8 cellular contexts compared by ENCODE assay signal in the genomic region with DNA sequence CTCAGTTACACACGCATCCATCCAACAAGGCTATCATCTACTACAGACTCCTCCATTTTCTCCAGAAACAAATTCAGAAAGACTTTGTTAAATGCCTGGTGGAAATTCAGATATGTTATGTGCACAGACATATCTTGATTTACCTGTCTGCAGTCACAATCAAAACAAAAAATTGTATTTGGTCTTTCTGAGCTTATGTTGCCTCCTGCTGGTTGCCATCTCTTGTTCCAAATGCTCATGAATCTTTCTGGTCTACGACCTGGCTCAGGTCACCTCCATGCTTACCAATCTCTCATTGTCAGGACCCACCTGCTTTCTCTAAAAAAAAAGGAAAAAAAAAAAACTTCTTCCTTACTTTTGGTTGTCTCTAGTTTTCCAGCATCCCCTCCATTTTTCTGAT.
DNase-seq lines count a peak whose midpoint lies in the region; ATAC-seq and TF ChIP-seq lines count a peak whose summit lies in the region.

No MANE protein-coding gene starts in this region.

- POLR2A ChIA-PET in A673 (lab: Charles Lee; ENCODE audit: low non-redundant PET), result no interaction called here
- POLR2A ChIA-PET in activated CD4-positive, alpha-beta memory T cell treated with anti-CD3 and anti-CD28 coated beads, Interleukin-2, amount 10 ng/mL, durations not matched to agents 7 days and 5 days (lab: Charles Lee), result no interaction called here

- intact Hi-C loops in A673 (cut with micrococcal nuclease; ENCODE audit: unreplicated experiment), result loop anchor here (5.0 kb wide), 1 partner anchor 212 kb away; no protein-coding TSS in a partner anchor

- H3K27me3 Mint-ChIP-seq in activated CD4-positive, alpha-beta memory T cell treated with anti-CD3 and anti-CD28 coated beads, Interleukin-2, amount 10 ng/mL, durations not matched to agents 7 days and 5 days, result peaks cover 6% of the 10 kb centered on the region

- no peaks in the 10 kb centered on the region for H3K27me3 ChIP-seq in A673 (replicated peaks; ENCODE audit: insufficient read depth, low read depth, low read length, poor library complexity)

- ATAC-seq in HG03175 (IDR thresholded peaks at IDR 0.05; ENCODE audit: unreplicated experiment), result no peak
- no peak for ATAC-seq in HG03378 (IDR thresholded peaks at IDR 0.05; ENCODE audit: unreplicated experiment)

- H3K9me3 ChIP-seq in A673 (ENCODE audit: low read depth, low read length, poor library complexity, severe bottlenecking), result no peaks in the 10 kb centered on the region

- H3K27ac ChIP-seq in A673 (ENCODE audit: low read depth, low read length, poor library complexity, severe bottlenecking), result no peak overlapping the region

- peaks cover 30% of the 10 kb centered on the region for H3K4me1 Mint-ChIP-seq in activated CD4-positive, alpha-beta memory T cell treated with anti-CD3 and anti-CD28 coated beads, Interleukin-2, amount 10 ng/mL, durations not matched to agents 7 days and 5 days

- H3K9me3 Mint-ChIP-seq in activated CD4-positive, alpha-beta memory T cell treated with anti-CD3 and anti-CD28 coated beads, Interleukin-2, amount 10 ng/mL, durations not matched to agents 7 days and 5 days, result no peaks in the 10 kb centered on the region

- H3K4me1 ChIP-seq in A673 (ENCODE audit: insufficient read depth, low read length, poor library complexity, severe bottlenecking), result no peaks in the 10 kb centered on the region

- H3K4me3 ChIP-seq in A673 (ENCODE audit: low read depth, low read length, poor library complexity, severe bottlenecking), result no peak overlapping the region

- no peak overlapping the region for H3K4me3 Mint-ChIP-seq in activated CD4-positive, alpha-beta memory T cell treated with anti-CD3 and anti-CD28 coated beads, Interleukin-2, amount 10 ng/mL, durations not matched to agents 7 days and 5 days

- H3K27ac Mint-ChIP-seq in activated CD4-positive, alpha-beta memory T cell treated with anti-CD3 and anti-CD28 coated beads, Interleukin-2, amount 10 ng/mL, durations not matched to agents 7 days and 5 days, result no peak overlapping the region

- DNase-seq in A673 (ENCODE audit: low spot score), result no peak
- peak; percentile 24 for DNase-seq in HCEC 1CT
- peak; percentile 37 for DNase-seq in activated CD4-positive, alpha-beta memory T cell treated with anti-CD3 and anti-CD28 coated beads, Interleukin-2, amount 10 ng/mL, durations not matched to agents 7 days and 5 days
- DNase-seq in iris pigment epithelial cell (ENCODE audit: low read depth), result peak; percentile 67
- no peak for DNase-seq in activated effector memory CD4-positive, alpha-beta T cell treated with anti-CD3 and anti-CD28 coated beads, Interleukin-2, amount 50 U/mL, for 16 hours
- DNase-seq in middle frontal gyrus (ENCODE audit: extremely low spot score, low spot score), result no peak

- CTCF ChIA-PET in A673 (lab: Charles Lee), result no interaction called here
- CTCF ChIA-PET in activated CD4-positive, alpha-beta memory T cell treated with anti-CD3 and anti-CD28 coated beads, Interleukin-2, amount 10 ng/mL, durations not matched to agents 7 days and 5 days (lab: Charles Lee), result interaction anchor here (0.7 to 7.5 kb wide), 11 partner anchors 54 to 1148 kb away, joined by 3 to 84 read pairs (median 5); a partner anchor contains a TSS

- no peaks in the 10 kb centered on the region for H3K36me3 Mint-ChIP-seq in activated CD4-positive, alpha-beta memory T cell treated with anti-CD3 and anti-CD28 coated beads, Interleukin-2, amount 10 ng/mL, durations not matched to agents 7 days and 5 days (ENCODE audit: low read depth)

- no peaks in the 10 kb centered on the region for H3K36me3 ChIP-seq in A673 (ENCODE audit: insufficient read depth, low read length, poor library complexity, severe bottlenecking)

- TF ChIP-seq CTCF in A673 (conservative IDR thresholded peaks at IDR 0.05; ENCODE audit: low read depth, low read length), result peak; percentile 48

- BruUV-seq in A673 (replicated peaks; lab: Mats Ljungman, UMichigan), result no TSS peak

Comparison
In these comparisons a context has a peak if more than half of its experiments do, and no peak if none do; other contexts are left out.
1. DNase-seq: peak in HCEC 1CT (single experiment), activated CD4-positive, alpha-beta memory T cell treated with anti-CD3 and anti-CD28 coated beads, Interleukin-2, amount 10 ng/mL, durations not matched to agents 7 days and 5 days (single experiment) and iris pigment epithelial cell (single experiment); none in A673 (single experiment), activated effector memory CD4-positive, alpha-beta T cell treated with anti-CD3 and anti-CD28 coated beads, Interleukin-2, amount 50 U/mL, for 16 hours (single experiment) and middle frontal gyrus (single experiment).